In genomic region chr10:77332256-77332655, GRCh38 we compare ENCODE assay signal across 19 cellular contexts.
DNase-seq lines count a peak whose midpoint lies in the region; ATAC-seq lines count a peak whose summit lies in the region.
"Had no signal": no experiment of that assay in that cellular context is flagged by ENCODE, and none has a peak within 500 bp of the region (broad histone marks: within the 10 kb centered on the region; RNA-seq: fewer than 3 reads in every experiment).

No MANE protein-coding gene starts in this region.

- H3K27ac Mint-ChIP-seq in activated T-cell treated with anti-CD3 and anti-CD28 coated beads, Interleukin-2, amount 50 U/mL, for 72 hours = no peak overlapping the region
- H3K27ac Mint-ChIP-seq: activated B cell treated with CpG ODN at 0.5 μM for 24 hours; activated T-helper 17 cell treated with anti-CD3 and anti-CD28 coated beads, Interleukin-2, amount 50 U/mL, for 72 hours; natural killer cell had no signal

- DNase-seq in COR-L47 (lab: John Stamatoyannopoulos, UW) (peak; percentile 31), LHCN-M2 (ENCODE audit: low read depth) (peak; percentile 59), NCI-H774 (lab: John Stamatoyannopoulos, UW) (peak; percentile 82), myocyte (ENCODE audit: low read depth) (peak; percentile 69), ecto neural progenitor cell (ENCODE audit: low spot score) (no peak), NCI-H187 (lab: John Stamatoyannopoulos, UW) (no peak)
- no peak for DNase-seq in activated T-cell treated with anti-CD3 and anti-CD28 coated beads, Interleukin-2, amount 50 U/mL, for 72 hours
- DNase-seq: activated B cell treated with CpG ODN at 0.5 μM for 24 hours; Calu3; cortex of kidney; kidney; mesenchymal stem cell; natural killer cell; NCI-H226; SIG-M5; small intestine; stimulated activated CD8-positive, alpha-beta memory T cell treated with anti-CD3 and anti-CD28 coated beads, Interleukin-4, amount 100 ng/mL, for 48 hours; substantia nigra had no signal

- H3K4me1 Mint-ChIP-seq in activated T-cell treated with anti-CD3 and anti-CD28 coated beads, Interleukin-2, amount 50 U/mL, for 72 hours (ENCODE audit: low read depth) = no peaks in the 10 kb centered on the region
- H3K4me1 Mint-ChIP-seq: activated B cell treated with CpG ODN at 0.5 μM for 24 hours; activated T-helper 17 cell treated with anti-CD3 and anti-CD28 coated beads, Interleukin-2, amount 50 U/mL, for 72 hours; natural killer cell had no signal

- ATAC-seq in activated T-cell treated with anti-CD3 and anti-CD28 coated beads, Interleukin-2, amount 50 U/mL, for 72 hours (replicated peaks in 1 of 2) = no peak
- ATAC-seq: activated T-helper 17 cell treated with anti-CD3 and anti-CD28 coated beads, Interleukin-2, amount 50 U/mL, for 72 hours; natural killer cell had no signal

- no peak overlapping the region for H3K4me3 Mint-ChIP-seq in activated T-cell treated with anti-CD3 and anti-CD28 coated beads, Interleukin-2, amount 50 U/mL, for 72 hours
- H3K4me3 Mint-ChIP-seq: activated B cell treated with CpG ODN at 0.5 μM for 24 hours; activated T-helper 17 cell treated with anti-CD3 and anti-CD28 coated beads, Interleukin-2, amount 50 U/mL, for 72 hours; natural killer cell had no signal

- no peaks in the 10 kb centered on the region for H3K9me3 Mint-ChIP-seq in activated T-cell treated with anti-CD3 and anti-CD28 coated beads, Interleukin-2, amount 50 U/mL, for 72 hours
- H3K9me3 Mint-ChIP-seq: activated B cell treated with CpG ODN at 0.5 μM for 24 hours; activated T-helper 17 cell treated with anti-CD3 and anti-CD28 coated beads, Interleukin-2, amount 50 U/mL, for 72 hours; natural killer cell had no signal

- peaks cover 7% of the 10 kb centered on the region for H3K27me3 Mint-ChIP-seq in activated T-cell treated with anti-CD3 and anti-CD28 coated beads, Interleukin-2, amount 50 U/mL, for 72 hours (ENCODE audit: low read depth)
- H3K27me3 Mint-ChIP-seq: activated B cell treated with CpG ODN at 0.5 μM for 24 hours had no signal

- H3K36me3 Mint-ChIP-seq in activated T-cell treated with anti-CD3 and anti-CD28 coated beads, Interleukin-2, amount 50 U/mL, for 72 hours (ENCODE audit: insufficient read depth in 2 of 2) = no peaks in the 10 kb centered on the region
- H3K36me3 Mint-ChIP-seq: natural killer cell had no signal

Comparison
In these comparisons a context has a peak if more than half of its experiments do, and no peak if none do; other contexts are left out.
1. DNase-seq: peak in COR-L47 (single experiment), LHCN-M2 (single experiment), NCI-H774 (single experiment) and myocyte (single experiment); none in ecto neural progenitor cell (single experiment), activated T-cell treated with anti-CD3 and anti-CD28 coated beads, Interleukin-2, amount 50 U/mL, for 72 hours (0 of 2) and NCI-H187 (0 of 2).